ENCODE assay signal across 10 cellular contexts in genomic region chr7:149635561-149636329, GRCh38.
DNase-seq lines count a peak whose midpoint lies in the region; ATAC-seq lines count a peak whose summit lies in the region.
"Had no signal": no experiment of that assay in that cellular context is flagged by ENCODE, and none has a peak within 500 bp of the region (broad histone marks: within the 10 kb centered on the region; RNA-seq: fewer than 3 reads in every experiment).

No MANE protein-coding gene starts in this region.

- no peak for ATAC-seq in activated CD4-positive, CD25-positive, alpha-beta regulatory T cell treated with anti-CD3 and anti-CD28 coated beads, Interleukin-2, amount 50 U/mL, for 24 hours
- ATAC-seq in HG03175 (IDR thresholded peaks at IDR 0.05; ENCODE audit: unreplicated experiment) (no peak), HG03045 (IDR thresholded peaks at IDR 0.05; ENCODE audit: unreplicated experiment) (no peak)

- in situ Hi-C loops in HAP-1 (cut with MboI; ENCODE audit: low sequenced_read_pairs), result no loop called here

- no peaks in the 10 kb centered on the region for H3K4me1 ChIP-seq in HAP-1
- H3K4me1 ChIP-seq: right atrium auricular region, testis had no signal

- no peak overlapping the region for H3K4me3 ChIP-seq in HAP-1
- H3K4me3 ChIP-seq: right atrium auricular region, testis had no signal

- peak; percentile 44 for DNase-seq in ELF-1 (ENCODE audit: low read depth, low spot score)
- DNase-seq in HAP-1 (ENCODE audit: low spot score in 2 of 2), result peak; percentile 20 to 45
- DNase-seq in OCI-M1 (lab: John Stamatoyannopoulos, UW), result peak; percentile 63
- DNase-seq in iPS DF 19.7 (ENCODE audit: low read depth, low spot score), result peak; percentile 86
- DNase-seq in NOMO-1 (lab: John Stamatoyannopoulos, UW; ENCODE audit: unreplicated experiment in 2 of 2), result no peak
- DNase-seq: testis had no signal

- peaks cover 7% of the 10 kb centered on the region; the same call in 1 of the 2 replicates for H3K27me3 ChIP-seq in HAP-1 (ENCODE audit: low read depth)
- H3K27me3 ChIP-seq: right atrium auricular region, testis had no signal

- no peaks in the 10 kb centered on the region for H3K36me3 ChIP-seq in HAP-1 (replicated peaks)
- H3K36me3 ChIP-seq: right atrium auricular region had no signal

- H3K9me3 ChIP-seq in HAP-1, result no peaks in the 10 kb centered on the region
- H3K9me3 ChIP-seq: right atrium auricular region, testis had no signal

Comparison
In these comparisons a context has a peak if more than half of its experiments do, and no peak if none do; other contexts are left out.
1. DNase-seq: peak in ELF-1 (single experiment), HAP-1 (2 of 2), OCI-M1 (single experiment) and iPS DF 19.7 (single experiment); none in NOMO-1 (0 of 2).